Comparison of ENCODE assay signal across 8 cellular contexts in genomic region chr7:18352339-18353255, GRCh38.
A peak's percentile ranks its signal among the peaks of the same experiment; 100 is the strongest.
DNase-seq lines count a peak whose midpoint lies in the region; ATAC-seq, FAIRE-seq and TF ChIP-seq lines count a peak whose summit lies in the region.

No MANE protein-coding gene starts in this region.

- no peaks in the 10 kb centered on the region for H3K36me3 ChIP-seq in endodermal cell (ENCODE audit: control insufficient read depth, insufficient read depth, low read length)
- no peaks in the 10 kb centered on the region for H3K36me3 ChIP-seq in mesendoderm (ENCODE audit: control insufficient read depth, insufficient read depth, low read length)

- H4K5ac ChIP-seq in mesendoderm (ENCODE audit: low read length), result no peak overlapping the region

- DNase-seq in EL (peak; percentile 77), KBM-7 (peak; percentile 43), RCC 7860 (ENCODE audit: low spot score) (peak; percentile 71), endodermal cell (peak; percentile 72), mesendoderm (peak; percentile 61)
- no peak for DNase-seq in stimulated activated CD8-positive, alpha-beta memory T cell treated with anti-CD3 and anti-CD28 coated beads, Interleukin-4, amount 100 ng/mL, for 48 hours

- no peak overlapping the region for H3K4me3 ChIP-seq in endodermal cell (ENCODE audit: low read length)
- no peak overlapping the region for H3K4me3 ChIP-seq in mesendoderm (ENCODE audit: low read length)

- H3K27ac ChIP-seq in endodermal cell (ENCODE audit: low read depth, low read length) (no peak overlapping the region), mesendoderm (ENCODE audit: low read depth, low read length) (no peak overlapping the region)

- TF ChIP-seq CTCF in endodermal cell (conservative IDR thresholded peaks at IDR 0.05), result peak; percentile 89

- H3K27me3 ChIP-seq in endodermal cell (ENCODE audit: control insufficient read depth, insufficient read depth, low read length, poor library complexity, severe bottlenecking), result no peaks in the 10 kb centered on the region
- no peaks in the 10 kb centered on the region for H3K27me3 ChIP-seq in mesendoderm (ENCODE audit: insufficient read depth, low read length, poor library complexity)

- H3K27ac Mint-ChIP-seq in endodermal cell, result no peak overlapping the region

- peak; percentile 78 for FAIRE-seq in RCC 7860 (lab: Jason Lieb, UNC)

- H3K4me2 ChIP-seq in mesendoderm (ENCODE audit: low read length), result no peak overlapping the region

- no peaks in the 10 kb centered on the region for H3K36me3 Mint-ChIP-seq in endodermal cell (ENCODE audit: low read depth)

- H3K9ac ChIP-seq in endodermal cell (ENCODE audit: extremely low read depth, low read length, poor library complexity, severe bottlenecking) (no peak overlapping the region), mesendoderm (ENCODE audit: low read length) (no peak overlapping the region)

- H3K9me3 ChIP-seq in endodermal cell (ENCODE audit: control insufficient read depth, low read length), result no peaks in the 10 kb centered on the region

- ATAC-seq in GM21528 (IDR thresholded peaks at IDR 0.05; ENCODE audit: low FRiP score, unreplicated experiment) (peak; percentile 53), HG03139 (IDR thresholded peaks at IDR 0.05; ENCODE audit: unreplicated experiment) (no peak)

- no peak overlapping the region for H3K23ac ChIP-seq in mesendoderm (ENCODE audit: low read length)

- no peaks in the 10 kb centered on the region for H3K9me3 Mint-ChIP-seq in endodermal cell

- H3K4me1 ChIP-seq in endodermal cell (ENCODE audit: control insufficient read depth, insufficient read depth, low read length) (no peaks in the 10 kb centered on the region), mesendoderm (ENCODE audit: control insufficient read depth, low read depth, low read length) (no peaks in the 10 kb centered on the region)

- no peak overlapping the region for H2BK5ac ChIP-seq in mesendoderm (ENCODE audit: low read length)

- H3K4me1 Mint-ChIP-seq in endodermal cell, result peaks cover 22% of the 10 kb centered on the region

- no peaks in the 10 kb centered on the region for H3K79me2 ChIP-seq in mesendoderm (ENCODE audit: control insufficient read depth, insufficient read depth, low read length)

- H3K27me3 Mint-ChIP-seq in endodermal cell (ENCODE audit: insufficient read depth), result no peaks in the 10 kb centered on the region

- in situ Hi-C loops in KBM-7 (cut with MboI; ENCODE audit: low pct_unique_long_range_greater_than_20kb, low sequenced_read_pairs), result no loop called here

- no peak overlapping the region for H4K8ac ChIP-seq in mesendoderm (ENCODE audit: low read depth, low read length)

- WGBS in endodermal cell (ENCODE audit: insufficient coverage in 1 of 2, insufficient read length in 1 of 2), 2 experiments, result 49 to 50% methylated on average over 7 of the region's 7 CpGs
- no CpG with 5 or more reads among the region's 7 CpGs for WGBS in mesendoderm (ENCODE audit: extremely low coverage, insufficient coverage, low lambda C conversion rate)

- no peak overlapping the region for H2BK15ac ChIP-seq in mesendoderm (replicated peaks; ENCODE audit: low read depth)

- H3K4ac ChIP-seq in mesendoderm (ENCODE audit: low read depth, low read length), result no peak overlapping the region

- H3K79me1 ChIP-seq in mesendoderm (ENCODE audit: low read length), result no peaks in the 10 kb centered on the region

- no peak overlapping the region for H3K56ac ChIP-seq in mesendoderm (ENCODE audit: low read length)

- no peak overlapping the region for H2AK5ac ChIP-seq in mesendoderm (ENCODE audit: low read length)

- H3K18ac ChIP-seq in mesendoderm (ENCODE audit: low read length), result no peak overlapping the region

- no peak overlapping the region for H2BK120ac ChIP-seq in mesendoderm (ENCODE audit: low read depth, low read length)

- no peak overlapping the region for H3K4me3 Mint-ChIP-seq in endodermal cell
